In the genomic region with DNA sequence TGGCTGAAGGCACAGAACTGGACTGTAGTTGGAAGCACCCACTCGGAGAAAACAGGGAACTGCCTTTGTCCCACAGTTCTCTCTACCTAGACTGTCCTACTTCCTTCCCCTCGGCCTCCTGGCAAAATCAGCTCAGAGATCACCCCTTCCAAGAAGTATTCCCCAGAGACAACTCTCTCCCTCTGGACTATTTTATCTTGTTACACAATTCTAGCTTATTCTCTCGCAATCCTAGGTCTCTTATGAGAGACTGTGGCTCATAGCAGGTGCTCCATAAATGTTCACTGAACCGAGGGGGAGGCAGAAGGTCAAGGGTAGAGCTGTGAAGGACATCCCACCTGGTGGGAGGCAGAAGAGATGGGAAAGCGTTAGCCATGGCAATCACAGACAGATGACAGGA, we compare ENCODE assay signal across 1 cellular context.
TF ChIP-seq lines count a peak whose summit lies in the region.

No MANE protein-coding gene starts in this region.

TF ChIP-seq in H1, 55 proteins besides CTCF, POLR2A, EP300 and RAD21 (continued from another document):
- TF ChIP-seq, protein P1, sequence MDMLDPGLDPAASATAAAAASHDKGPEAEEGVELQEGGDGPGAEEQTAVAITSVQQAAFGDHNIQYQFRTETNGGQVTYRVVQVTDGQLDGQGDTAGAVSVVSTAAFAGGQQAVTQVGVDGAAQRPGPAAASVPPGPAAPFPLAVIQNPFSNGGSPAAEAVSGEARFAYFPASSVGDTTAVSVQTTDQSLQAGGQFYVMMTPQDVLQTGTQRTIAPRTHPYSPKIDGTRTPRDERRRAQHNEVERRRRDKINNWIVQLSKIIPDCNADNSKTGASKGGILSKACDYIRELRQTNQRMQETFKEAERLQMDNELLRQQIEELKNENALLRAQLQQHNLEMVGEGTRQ (IDR thresholded peaks at IDR 0.05; ENCODE audit: low read length): no peak
- TF ChIP-seq SP4 (IDR thresholded peaks at IDR 0.05; ENCODE audit: low read length) (no peak), RFX5 (IDR thresholded peaks at IDR 0.05; ENCODE audit: borderline replicate concordance, low read depth, low read length) (no peak), TCF12 (IDR thresholded peaks at IDR 0.05; ENCODE audit: low read depth, low read length) (no peak), TBP (IDR thresholded peaks at IDR 0.05; ENCODE audit: low read depth, low read length) (no peak), SUZ12 (IDR thresholded peaks at IDR 0.05; ENCODE audit: low read length) (no peak), CTBP2 (IDR thresholded peaks at IDR 0.05; ENCODE audit: borderline replicate concordance, insufficient read depth, insufficient read length, low read length) (no peak), SIRT6 (IDR thresholded peaks at IDR 0.05; ENCODE audit: low read length) (no peak), RNF2 (IDR thresholded peaks at IDR 0.05; ENCODE audit: borderline replicate concordance, low read depth, low read length, missing control alignments, poor library complexity, severe bottlenecking) (no peak)
- TF ChIP-seq, protein P2, sequence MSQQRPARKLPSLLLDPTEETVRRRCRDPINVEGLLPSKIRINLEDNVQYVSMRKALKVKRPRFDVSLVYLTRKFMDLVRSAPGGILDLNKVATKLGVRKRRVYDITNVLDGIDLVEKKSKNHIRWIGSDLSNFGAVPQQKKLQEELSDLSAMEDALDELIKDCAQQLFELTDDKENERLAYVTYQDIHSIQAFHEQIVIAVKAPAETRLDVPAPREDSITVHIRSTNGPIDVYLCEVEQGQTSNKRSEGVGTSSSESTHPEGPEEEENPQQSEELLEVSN (IDR thresholded peaks at IDR 0.05): no peak
